Comparison of ENCODE assay signal across 8 cellular contexts in the genomic region with DNA sequence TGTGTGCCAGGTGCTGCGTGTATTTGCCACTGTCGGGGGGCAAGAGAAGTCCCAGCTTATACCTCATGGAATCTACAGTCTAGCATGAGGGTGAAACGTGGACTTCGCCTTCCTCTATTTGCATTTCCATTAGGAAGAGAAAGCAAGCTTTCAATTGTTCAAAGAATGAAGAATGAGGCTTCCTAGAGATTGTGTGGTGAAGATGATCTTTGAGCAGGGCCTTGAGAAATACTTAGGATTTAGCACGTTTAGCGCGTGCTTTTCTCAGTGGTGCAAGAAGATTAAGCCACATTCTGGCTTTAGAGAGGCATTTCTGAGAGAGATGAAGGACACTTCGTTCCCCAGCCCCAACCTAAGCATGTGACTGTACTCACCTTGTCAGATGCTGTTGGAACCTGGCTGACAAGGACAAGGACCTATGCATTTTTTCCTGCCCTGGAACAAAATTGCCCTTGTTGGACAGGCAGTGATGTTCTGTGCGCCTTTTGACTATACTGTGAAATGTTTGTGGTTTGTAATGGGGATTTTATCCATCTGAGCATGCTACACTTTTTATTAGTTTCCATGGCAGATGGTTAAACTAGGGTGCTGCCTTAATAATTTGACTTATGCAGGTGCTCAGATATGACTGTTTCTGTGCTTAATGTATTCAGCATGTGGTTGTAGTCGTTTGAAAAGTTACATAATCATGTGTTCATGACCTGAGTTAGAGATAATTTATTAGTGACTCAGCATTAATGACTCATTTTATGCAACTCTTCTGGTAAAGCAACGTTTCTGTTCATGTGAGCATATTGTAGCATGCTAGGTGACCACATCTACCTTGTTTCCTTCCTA. TPM values are rescaled to one million over a fixed set of nuclear protein-coding genes. Genes with fewer than 3 reads are reported as not detected.
A peak's percentile ranks its signal among the peaks of the same experiment; 100 is the strongest.
DNase-seq lines count a peak whose midpoint lies in the region; ATAC-seq and TF ChIP-seq lines count a peak whose summit lies in the region.

No MANE protein-coding gene starts in this region.

- no peak for TF ChIP-seq EP300 in transverse colon (IDR thresholded peaks at IDR 0.05; ENCODE audit: low read depth)

- 47 to 64% methylated on average over 6 to 11 of the region's 11 CpGs for WGBS in transverse colon (ENCODE audit: low coverage in 1 of 2), 2 donors

- H3K27ac ChIP-seq in neural progenitor cell (peak overlapping the region; percentile 26), transverse colon (peak overlapping the region in 2 of 4 donors; percentile 17 to 27)

- H3K9ac ChIP-seq in neural progenitor cell = no peak overlapping the region

- CTCF ChIA-PET in Caco-2 (lab: Charles Lee) = no interaction called here

- intact Hi-C loops in Caco-2 (cut with micrococcal nuclease; ENCODE audit: unreplicated experiment) (loop anchor here (1.0 kb wide), 3 partner anchors 16 to 129 kb away; no protein-coding TSS in a partner anchor), transverse colon (cut with DNase I; ENCODE audit: low total_unique reads) (no loop called here), natural killer cell (cut with micrococcal nuclease) (no loop called here)

- peaks cover 95% of the 10 kb centered on the region for H3K79me2 ChIP-seq in neural progenitor cell (ENCODE audit: low read depth)

- no peaks in the 10 kb centered on the region for H3K9me3 ChIP-seq in Caco-2
- H3K9me3 ChIP-seq in neural progenitor cell (ENCODE audit: low read depth) = no peaks in the 10 kb centered on the region
- no peaks in the 10 kb centered on the region for H3K9me3 ChIP-seq in transverse colon

- H3K4me1 Mint-ChIP-seq in Caco-2 (ENCODE audit: low read depth, unreplicated experiment) (peaks cover 50% of the 10 kb centered on the region), neural progenitor cell (no peaks in the 10 kb centered on the region), natural killer cell (peaks cover 12 to 27% of the 10 kb centered on the region in 2 donors)
- H3K4me1 Mint-ChIP-seq in activated naive CD8-positive, alpha-beta T cell treated with anti-CD3 and anti-CD28 coated beads for 36 hours = peaks cover 52% of the 10 kb centered on the region

- H3K36me3 ChIP-seq in Caco-2 (ENCODE audit: control insufficient read depth, insufficient read depth, low read length) (no peaks in the 10 kb centered on the region; the same call in 1 of the 2 replicates), neural progenitor cell (no peaks in the 10 kb centered on the region), transverse colon (no peaks in the 10 kb centered on the region)

- POLR2A ChIA-PET in Caco-2 (lab: Charles Lee) = interaction anchor here (0.6 kb wide), 1 partner anchor 44 kb away, joined by 3 read pairs; no protein-coding TSS in a partner anchor

- no peaks in the 10 kb centered on the region for H4K20me1 ChIP-seq in neural progenitor cell (ENCODE audit: low read depth)

- H3K9me3 Mint-ChIP-seq in Caco-2 (ENCODE audit: unreplicated experiment) = no peaks in the 10 kb centered on the region
- H3K9me3 Mint-ChIP-seq in activated naive CD8-positive, alpha-beta T cell treated with anti-CD3 and anti-CD28 coated beads for 36 hours = no peaks in the 10 kb centered on the region
- peaks cover 11% of the 10 kb centered on the region for H3K9me3 Mint-ChIP-seq in neural progenitor cell
- H3K9me3 Mint-ChIP-seq in natural killer cell = no peaks in the 10 kb centered on the region

- peak; percentile 72 for DNase-seq in Caco-2
- DNase-seq in activated naive CD8-positive, alpha-beta T cell treated with anti-CD3 and anti-CD28 coated beads for 36 hours = peak; percentile 3
- DNase-seq in neural progenitor cell (ENCODE audit: low spot score) = no peak
- DNase-seq in transverse colon = no peak
- DNase-seq in cerebellar nuclear complex (lab: John Stamatoyannopoulos, UW) = no peak
- no peak for DNase-seq in natural killer cell

- in situ Hi-C loops in transverse colon (cut with MboI; ENCODE audit: low pct_ligation_motif_present in 1 of 4, low pct_unique_long_range_greater_than_20kb in 1 of 4, low sequenced_read_pairs in 3 of 4) = no loop called here

- H3K27me3 Mint-ChIP-seq in Caco-2 (ENCODE audit: insufficient read depth, unreplicated experiment) (no peaks in the 10 kb centered on the region), neural progenitor cell (ENCODE audit: insufficient read depth, low read depth) (no peaks in the 10 kb centered on the region), natural killer cell (ENCODE audit: low read depth in 2 of 2) (no peaks in the 10 kb centered on the region)
- no peaks in the 10 kb centered on the region for H3K27me3 Mint-ChIP-seq in activated naive CD8-positive, alpha-beta T cell treated with anti-CD3 and anti-CD28 coated beads for 36 hours

- ATAC-seq in GM19372 (IDR thresholded peaks at IDR 0.05; ENCODE audit: low read depth, unreplicated experiment) (peak; percentile 58), HG03159 (IDR thresholded peaks at IDR 0.05; ENCODE audit: unreplicated experiment) (peak; percentile 84), natural killer cell (no peak)

- H3K27me3 ChIP-seq in Caco-2 (replicated peaks; ENCODE audit: control insufficient read depth, insufficient read depth, low read length) (no peaks in the 10 kb centered on the region), neural progenitor cell (no peaks in the 10 kb centered on the region), transverse colon (no peaks in the 10 kb centered on the region)

- peak overlapping the region; percentile 39 for H3K4me3 Mint-ChIP-seq in Caco-2 (ENCODE audit: unreplicated experiment)
- no peak overlapping the region for H3K4me3 Mint-ChIP-seq in activated naive CD8-positive, alpha-beta T cell treated with anti-CD3 and anti-CD28 coated beads for 36 hours
- no peak overlapping the region for H3K4me3 Mint-ChIP-seq in neural progenitor cell
- H3K4me3 Mint-ChIP-seq in natural killer cell = no peak overlapping the region

- no peak overlapping the region for H3K4me2 ChIP-seq in neural progenitor cell

- H3K27ac Mint-ChIP-seq in Caco-2 (ENCODE audit: unreplicated experiment) (peak overlapping the region; percentile 74), neural progenitor cell (peak overlapping the region; percentile 44), natural killer cell (no peak overlapping the region)
- peak overlapping the region; percentile 12 for H3K27ac Mint-ChIP-seq in activated naive CD8-positive, alpha-beta T cell treated with anti-CD3 and anti-CD28 coated beads for 36 hours

- no peaks in the 10 kb centered on the region for H3F3A ChIP-seq in neural progenitor cell (ENCODE audit: low read depth)

- no peak overlapping the region for H2AFZ ChIP-seq in neural progenitor cell (replicated peaks)

- no peak for TF ChIP-seq POLR2A in transverse colon (IDR thresholded peaks at IDR 0.05)

- peaks cover 35% of the 10 kb centered on the region for H3K4me1 ChIP-seq in Caco-2
- peaks cover 16% of the 10 kb centered on the region for H3K4me1 ChIP-seq in neural progenitor cell
- peaks cover 10 to 40% (median 23%) of the 10 kb centered on the region in 4 donors for H3K4me1 ChIP-seq in transverse colon

- no peak for TF ChIP-seq CTCF in Caco-2 (IDR thresholded peaks at IDR 0.05; ENCODE audit: insufficient read depth in 1 of 2, low read depth in 1 of 2, low read length in 1 of 2, severe bottlenecking in 1 of 2, unreplicated experiment in 1 of 2)
- TF ChIP-seq CTCF in neural progenitor cell (IDR thresholded peaks at IDR 0.05) = no peak
- no peak for TF ChIP-seq CTCF in transverse colon (IDR thresholded peaks at IDR 0.05)
- TF ChIP-seq CTCF in natural killer cell (IDR thresholded peaks at IDR 0.05) = no peak

- peaks cover 33% of the 10 kb centered on the region for H3K36me3 Mint-ChIP-seq in Caco-2 (ENCODE audit: insufficient read depth, unreplicated experiment)
- peaks cover 21% of the 10 kb centered on the region for H3K36me3 Mint-ChIP-seq in activated naive CD8-positive, alpha-beta T cell treated with anti-CD3 and anti-CD28 coated beads for 36 hours
- peaks cover 42% of the 10 kb centered on the region for H3K36me3 Mint-ChIP-seq in neural progenitor cell
- no peaks in the 10 kb centered on the region for H3K36me3 Mint-ChIP-seq in natural killer cell

- no peak overlapping the region for H3K4me3 ChIP-seq in Caco-2 (ENCODE audit: low read depth, low read length)
- no peak overlapping the region for H3K4me3 ChIP-seq in neural progenitor cell
- H3K4me3 ChIP-seq in transverse colon = no peak overlapping the region

- TSS peak; percentile 42 for BruUV-seq in Caco-2 (replicated peaks; lab: Mats Ljungman, UMichigan)

RNA-seq across cellular contexts. Expression of a gene that starts 10.7 kb away (rescaled TPM):
- total RNA-seq in Caco-2 (2022) (126 and 128 TPM in 2 replicates), neural progenitor cell (ENCODE audit: low replicate concordance) (143 and 252 TPM in 2 replicates), transverse colon (100 to 1,000 TPM in 2 of 4 donors, 10 to 100 TPM in 2; 53.9 to 138 (median 95.1) TPM), natural killer cell (10 to 100 TPM; 75.2 to 89.5 (median 88.3) TPM)
- 10 to 100 TPM; 17.0 TPM for total RNA-seq in activated naive CD8-positive, alpha-beta T cell treated with anti-CD3 and anti-CD28 coated beads for 36 hours

Comparison
In these comparisons a context has a peak if more than half of its experiments do, and no peak if none do; other contexts are left out.
1. DNase-seq: peak in Caco-2 (2 of 2) and activated naive CD8-positive, alpha-beta T cell treated with anti-CD3 and anti-CD28 coated beads for 36 hours (single experiment); none in neural progenitor cell (single experiment), transverse colon (single experiment), cerebellar nuclear complex (0 of 2) and natural killer cell (single experiment).
2. H3K27ac Mint-ChIP-seq: peak in Caco-2 (single experiment), activated naive CD8-positive, alpha-beta T cell treated with anti-CD3 and anti-CD28 coated beads for 36 hours (single experiment) and neural progenitor cell (single experiment); none in natural killer cell (0 of 2).
3. ATAC-seq: peak in GM19372 (single experiment) and HG03159 (single experiment); none in natural killer cell (0 of 3).